ENCODE assay signal across 14 cellular contexts in the genomic region with DNA sequence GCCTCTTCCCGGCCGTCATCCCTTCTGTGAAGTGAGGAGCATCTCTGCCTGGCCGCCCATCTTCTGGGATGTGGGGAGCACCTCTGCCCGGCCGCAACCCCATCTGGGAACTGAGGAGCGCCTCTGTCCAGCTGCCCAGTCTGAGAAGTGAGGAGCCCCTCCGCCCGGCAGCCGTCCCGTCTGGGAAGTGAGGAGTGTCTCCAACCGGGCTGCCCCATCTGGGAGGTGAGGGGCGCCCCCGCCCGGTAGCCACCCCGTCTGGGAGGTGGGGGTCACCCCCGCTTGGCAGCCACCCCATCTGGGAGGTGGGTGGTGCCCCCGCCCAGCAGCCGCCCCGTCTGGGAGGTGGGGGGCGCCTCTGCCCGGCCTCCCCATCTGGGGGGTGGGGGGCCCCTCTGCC.
DNase-seq lines count a peak whose midpoint lies in the region; ATAC-seq lines count a peak whose summit lies in the region.
"Had no signal": no experiment of that assay in that cellular context is flagged by ENCODE, and none has a peak within 500 bp of the region (broad histone marks: within the 10 kb centered on the region; RNA-seq: fewer than 3 reads in every experiment).

No MANE protein-coding gene starts in this region.

- no peak overlapping the region for H3K27ac Mint-ChIP-seq in stimulated activated naive CD8-positive, alpha-beta T cell treated with anti-CD3 and anti-CD28 coated beads, Interleukin-15, amount 100 ng/mL, for 72 hours
- H3K27ac Mint-ChIP-seq: B cell; CD4-positive, alpha-beta T cell; CD8-positive, alpha-beta T cell had no signal

- H3K4me1 Mint-ChIP-seq in stimulated activated naive CD8-positive, alpha-beta T cell treated with anti-CD3 and anti-CD28 coated beads, Interleukin-15, amount 100 ng/mL, for 72 hours = no peaks in the 10 kb centered on the region
- H3K4me1 Mint-ChIP-seq: B cell had no signal

- H3K9me3 Mint-ChIP-seq in stimulated activated naive CD8-positive, alpha-beta T cell treated with anti-CD3 and anti-CD28 coated beads, Interleukin-15, amount 100 ng/mL, for 72 hours = peaks cover 5 to 34% of the 10 kb centered on the region in 2 donors

- DNase-seq in activated gamma-delta T cell (lab: John Stamatoyannopoulos, UW) = peak; percentile 8
- DNase-seq in activated gamma-delta T cell treated with Interleukin-2 at 50 U/mL for 16 hours = no peak
- no peak for DNase-seq in stimulated activated naive CD8-positive, alpha-beta T cell treated with anti-CD3 and anti-CD28 coated beads, Interleukin-15, amount 100 ng/mL, for 72 hours
- DNase-seq in stimulated activated naive CD8-positive, alpha-beta T cell treated with anti-CD3 and anti-CD28 coated beads, Interleukin-15, Interleukin-2, amounts not matched to agents 100 U/mL and 50 U/mL, for 24 hours = no peak
- DNase-seq in SIG-M5 (lab: John Stamatoyannopoulos, UW) = no peak
- DNase-seq: AML-193; Caco-2; Calu3; CD4-positive, alpha-beta T cell; CD8-positive, alpha-beta T cell; DMS79 treated with DMSO at 0.1 percent for 48 hours; GF-D8 had no signal

- no peaks in the 10 kb centered on the region for H3K27me3 Mint-ChIP-seq in stimulated activated naive CD8-positive, alpha-beta T cell treated with anti-CD3 and anti-CD28 coated beads, Interleukin-15, amount 100 ng/mL, for 72 hours
- H3K27me3 Mint-ChIP-seq: B cell; CD4-positive, alpha-beta T cell had no signal

- H3K4me3 Mint-ChIP-seq in stimulated activated naive CD8-positive, alpha-beta T cell treated with anti-CD3 and anti-CD28 coated beads, Interleukin-15, amount 100 ng/mL, for 72 hours = no peak overlapping the region
- H3K4me3 Mint-ChIP-seq: B cell; CD4-positive, alpha-beta T cell; CD8-positive, alpha-beta T cell had no signal

- peak; percentile 69 for ATAC-seq in stimulated activated naive CD8-positive, alpha-beta T cell treated with anti-CD3 and anti-CD28 coated beads, Interleukin-15, amount 100 ng/mL, for 72 hours
- no peak for ATAC-seq in stimulated activated naive CD8-positive, alpha-beta T cell treated with anti-CD3 and anti-CD28 coated beads, Interleukin-15, Interleukin-2, amounts not matched to agents 100 U/mL and 50 U/mL, for 24 hours
- ATAC-seq: A549; CD8-positive, alpha-beta T cell had no signal
